Comparison of ENCODE assay signal across 14 cellular contexts in the genomic region with DNA sequence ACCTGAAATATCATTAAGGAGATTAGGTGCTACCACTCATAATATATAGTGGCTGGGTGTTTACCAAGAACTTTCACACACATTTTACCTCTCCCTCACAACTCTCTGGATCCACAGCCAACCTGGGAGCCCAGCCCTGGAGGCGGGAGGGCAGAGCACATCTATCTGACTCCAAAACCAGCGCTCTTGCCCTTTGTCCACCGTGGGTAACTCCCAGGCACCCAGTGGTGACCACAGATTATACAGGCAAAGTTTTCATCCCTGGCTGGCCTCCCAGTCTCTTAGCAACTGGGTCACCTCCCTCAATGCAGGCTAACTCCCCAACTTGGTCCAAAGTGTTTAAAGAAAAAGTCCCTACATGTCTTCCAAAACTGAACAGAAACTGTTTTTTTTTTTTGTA. TPM values are rescaled to one million over a fixed set of nuclear protein-coding genes. Genes with fewer than 3 reads are reported as not detected.
A peak's percentile ranks its signal among the peaks of the same experiment; 100 is the strongest.
DNase-seq lines count a peak whose midpoint lies in the region; ATAC-seq and TF ChIP-seq lines count a peak whose summit lies in the region.
"Had no signal": no experiment of that assay in that cellular context is flagged by ENCODE, and none has a peak within 500 bp of the region (broad histone marks: within the 10 kb centered on the region; RNA-seq: fewer than 3 reads in every experiment).

No MANE protein-coding gene starts in this region.

- no peaks in the 10 kb centered on the region for H3K36me3 Mint-ChIP-seq in stimulated activated memory B cell treated with anti-CD40 and anti-IgM and Interleukin-4, amounts not matched to agents 10 μg/mL and 1 μg/mL and 100 μg/mL, for 72 hours
- no peaks in the 10 kb centered on the region for H3K36me3 Mint-ChIP-seq in activated CD8-positive, alpha-beta memory T cell treated with anti-CD3 and anti-CD28 coated beads, Interleukin-2, amount 10 ng/mL, durations not matched to agents 7 days and 5 days

- H3K36me3 ChIP-seq in HEK293 (ENCODE audit: control insufficient read depth in 2 of 2, insufficient read depth in 1 of 2, low read length in 2 of 2) (peaks cover 0 to 11% of the 10 kb centered on the region in 2 experiments; a peak in 1 of 3 replicates), adrenal gland (replicated peaks in 1 of 2) (peaks cover 0 to 5% of the 10 kb centered on the region in 2 donors), left lung (peaks cover 0 to 7% of the 10 kb centered on the region in 2 donors)
- H3K36me3 ChIP-seq: cardiac muscle cell had no signal

- TF ChIP-seq POLR2A in adrenal gland (IDR thresholded peaks at IDR 0.05) = no peak

- H3K4me3 ChIP-seq in HEK293 (ENCODE audit: low read depth, low read length) (no peak overlapping the region), adrenal gland (no peak overlapping the region), left lung (no peak overlapping the region)
- H3K4me3 ChIP-seq: cardiac muscle cell had no signal

- H3K9me3 Mint-ChIP-seq in stimulated activated memory B cell treated with anti-CD40 and anti-IgM and Interleukin-4, amounts not matched to agents 10 μg/mL and 1 μg/mL and 100 μg/mL, for 72 hours = no peaks in the 10 kb centered on the region
- H3K9me3 Mint-ChIP-seq in activated CD8-positive, alpha-beta memory T cell treated with anti-CD3 and anti-CD28 coated beads, Interleukin-2, amount 10 ng/mL, durations not matched to agents 7 days and 5 days (ENCODE audit: low read depth) = no peaks in the 10 kb centered on the region
- H3K9me3 Mint-ChIP-seq: activated T-helper 2 cell treated with anti-CD3 and anti-CD28 coated beads, Interferon-gamma antibody, Interleukin-2, Interleukin-4, amounts not matched to agents 10 μg/mL and 5 μg/mL and 100 μg/mL, durations not matched to agents 14 hours and 24 hours and 36 hours; stimulated activated naive CD8-positive, alpha-beta T cell treated with anti-CD3 and anti-CD28 coated beads, Interleukin-15, Interleukin-2, amounts not matched to agents 100 ng/mL and 50 ng/mL, for 24 hours had no signal

- POLR2A ChIA-PET in HEK293 (lab: Yijun Ruan, JAX) = no interaction called here

- no peak overlapping the region for H3K4me3 Mint-ChIP-seq in stimulated activated memory B cell treated with anti-CD40 and anti-IgM and Interleukin-4, amounts not matched to agents 10 μg/mL and 1 μg/mL and 100 μg/mL, for 72 hours
- H3K4me3 Mint-ChIP-seq in activated CD8-positive, alpha-beta memory T cell treated with anti-CD3 and anti-CD28 coated beads, Interleukin-2, amount 10 ng/mL, durations not matched to agents 7 days and 5 days = no peak overlapping the region
- H3K4me3 Mint-ChIP-seq: stimulated activated naive CD8-positive, alpha-beta T cell treated with anti-CD3 and anti-CD28 coated beads, Interleukin-15, Interleukin-2, amounts not matched to agents 100 ng/mL and 50 ng/mL, for 24 hours had no signal

- peaks cover 46% of the 10 kb centered on the region for H3K4me1 Mint-ChIP-seq in stimulated activated memory B cell treated with anti-CD40 and anti-IgM and Interleukin-4, amounts not matched to agents 10 μg/mL and 1 μg/mL and 100 μg/mL, for 72 hours
- peaks cover 10% of the 10 kb centered on the region for H3K4me1 Mint-ChIP-seq in activated CD8-positive, alpha-beta memory T cell treated with anti-CD3 and anti-CD28 coated beads, Interleukin-2, amount 10 ng/mL, durations not matched to agents 7 days and 5 days

- no peaks in the 10 kb centered on the region for H3K27me3 Mint-ChIP-seq in stimulated activated memory B cell treated with anti-CD40 and anti-IgM and Interleukin-4, amounts not matched to agents 10 μg/mL and 1 μg/mL and 100 μg/mL, for 72 hours
- peaks cover 19% of the 10 kb centered on the region for H3K27me3 Mint-ChIP-seq in activated CD8-positive, alpha-beta memory T cell treated with anti-CD3 and anti-CD28 coated beads, Interleukin-2, amount 10 ng/mL, durations not matched to agents 7 days and 5 days

- TF ChIP-seq CTCF in HEK293 (tag by site-specific recombination; IDR thresholded peaks at IDR 0.05) = no peak
- no peak for TF ChIP-seq CTCF in adrenal gland (IDR thresholded peaks at IDR 0.05)
- TF ChIP-seq CTCF in left lung (IDR thresholded peaks at IDR 0.05) = no peak

- no peaks in the 10 kb centered on the region for H3K4me1 ChIP-seq in HEK293 (ENCODE audit: control insufficient read depth, insufficient read depth, low read length)
- peaks cover 53 to 56% of the 10 kb centered on the region in 2 donors for H3K4me1 ChIP-seq in adrenal gland (replicated peaks in 1 of 2)
- H3K4me1 ChIP-seq in left lung = peaks cover 21 to 59% of the 10 kb centered on the region in 2 donors

- H3K27me3 ChIP-seq in adrenal gland = no peaks in the 10 kb centered on the region
- no peaks in the 10 kb centered on the region for H3K27me3 ChIP-seq in left lung
- H3K27me3 ChIP-seq: cardiac muscle cell had no signal

- H3K27ac ChIP-seq in HEK293 (ENCODE audit: extremely low read depth, low read depth, low read length) = no peak overlapping the region
- H3K27ac ChIP-seq in adrenal gland = peak overlapping the region in 3 of 5 donors; percentile 57 to 85 (median 74)
- H3K27ac ChIP-seq in left lung = no peak overlapping the region
- H3K27ac ChIP-seq: cardiac muscle cell had no signal

- intact Hi-C loops in adrenal gland (cut with DNase I) = loop anchor here in 1 of 2 donors (5.0 kb wide), 1 partner anchor 51 kb away; no protein-coding TSS in a partner anchor
- intact Hi-C loops in left lung (cut with DNase I) = no loop called here

- ATAC-seq in left lung = no peak
- no peak for ATAC-seq in stimulated activated memory B cell treated with anti-CD40 and anti-IgM and Interleukin-4, amounts not matched to agents 10 μg/mL and 1 μg/mL and 100 μg/mL, for 72 hours
- no peak for ATAC-seq in SK-N-SH treated with all-trans-retinoic acid at 6 μM for 48 hours
- no peak for ATAC-seq in activated CD8-positive, alpha-beta memory T cell treated with anti-CD3 and anti-CD28 coated beads, Interleukin-2, amount 10 ng/mL, durations not matched to agents 7 days and 5 days
- ATAC-seq in GM21529 (IDR thresholded peaks at IDR 0.05; ENCODE audit: unreplicated experiment) = no peak
- ATAC-seq in GM21528 (IDR thresholded peaks at IDR 0.05; ENCODE audit: low FRiP score, unreplicated experiment) = no peak

- DNase-seq in adrenal gland (peak in 3 of 7 donors; percentile 45 to 54 (median 46)), left lung (peak; percentile 20 to 37)
- DNase-seq in activated CD8-positive, alpha-beta memory T cell treated with anti-CD3 and anti-CD28 coated beads, Interleukin-2, amount 10 ng/mL, durations not matched to agents 7 days and 5 days = no peak
- DNase-seq: activated CD4-positive, alpha-beta T cell treated with anti-CD3 and anti-CD28 coated beads for 48 hours; hippocampal formation; NCI-H2081 treated with DMSO at 0.1 percent for 48 hours had no signal

- WGBS in adrenal gland, 4 donors = 60 to 89% (median 72%) methylated on average over 3 of the region's 3 CpGs

- H3K9me3 ChIP-seq in HEK293 (ENCODE audit: control insufficient read depth, insufficient read depth, low read depth, low read length) = no peaks in the 10 kb centered on the region
- no peaks in the 10 kb centered on the region for H3K9me3 ChIP-seq in adrenal gland (replicated peaks in 1 of 3)
- no peaks in the 10 kb centered on the region for H3K9me3 ChIP-seq in left lung

- peak overlapping the region; percentile 62 for H3K27ac Mint-ChIP-seq in stimulated activated memory B cell treated with anti-CD40 and anti-IgM and Interleukin-4, amounts not matched to agents 10 μg/mL and 1 μg/mL and 100 μg/mL, for 72 hours
- H3K27ac Mint-ChIP-seq in activated CD8-positive, alpha-beta memory T cell treated with anti-CD3 and anti-CD28 coated beads, Interleukin-2, amount 10 ng/mL, durations not matched to agents 7 days and 5 days = no peak overlapping the region
- H3K27ac Mint-ChIP-seq: activated T-helper 2 cell treated with anti-CD3 and anti-CD28 coated beads, Interferon-gamma antibody, Interleukin-2, Interleukin-4, amounts not matched to agents 10 μg/mL and 5 μg/mL and 100 μg/mL, durations not matched to agents 14 hours and 24 hours and 36 hours; stimulated activated naive CD8-positive, alpha-beta T cell treated with anti-CD3 and anti-CD28 coated beads, Interleukin-15, Interleukin-2, amounts not matched to agents 100 ng/mL and 50 ng/mL, for 24 hours had no signal

- CTCF ChIA-PET in HEK293 (lab: Yijun Ruan, JAX) = no interaction called here
- CTCF ChIA-PET in activated CD8-positive, alpha-beta memory T cell treated with anti-CD3 and anti-CD28 coated beads, Interleukin-2, amount 10 ng/mL, durations not matched to agents 7 days and 5 days (lab: Charles Lee) = no interaction called here

TF ChIP-seq in HEK293, 187 proteins besides CTCF, POLR2A, EP300 and RAD21:
- TF ChIP-seq FEZF1 (tag by site-specific recombination; IDR thresholded peaks at IDR 0.05) (no peak), WT1 (tag by site-specific recombination; IDR thresholded peaks at IDR 0.05) (0 out of 2 replicates have a peak, but pooled peaks have one; percentile 13)

TF ChIP-seq in SK-N-SH treated with all-trans-retinoic acid at 6 μM for 48 hours, 23 proteins besides CTCF, POLR2A, EP300 and RAD21 (continues in another document):
- TF ChIP-seq GLIS3 (CRISPR knock-in tag; IDR thresholded peaks at IDR 0.05) (no peak), RARB (CRISPR knock-in tag; IDR thresholded peaks at IDR 0.05) (no peak), ZFP3 (CRISPR knock-in tag; IDR thresholded peaks at IDR 0.05) (no peak), BACH2 (CRISPR knock-in tag; IDR thresholded peaks at IDR 0.05; ENCODE audit: borderline replicate concordance) (no peak), CSDC2 (CRISPR knock-in tag; IDR thresholded peaks at IDR 0.05) (no peak), TOX (CRISPR knock-in tag; IDR thresholded peaks at IDR 0.05; ENCODE audit: borderline replicate concordance) (no peak)

RNA-seq across cellular contexts. Expression of gene PAQR7, which starts 2.4 kb away (rescaled TPM):
- 10 to 100 TPM; 31.1 to 71.8 (median 40.9) TPM for total RNA-seq in adrenal gland
- 10 to 100 TPM; 19.9 to 26.1 (median 20.6) TPM for polyA plus RNA-seq in adrenal gland
- 10 to 100 TPM; 11.3 to 15.9 TPM for total RNA-seq in left lung
- total RNA-seq in activated CD8-positive, alpha-beta memory T cell treated with anti-CD3 and anti-CD28 coated beads, Interleukin-2, amount 10 ng/mL, durations not matched to agents 7 days and 5 days = 1 to 10 TPM; 2.2 to 5.0 TPM

RNA-seq across cellular contexts. Expression of gene AUNIP, which starts 13.9 kb away (rescaled TPM):
- 1 to 10 TPM in 2 of 8 donors, under 1 TPM in 6; 0.24 to 1.5 (median 0.75) TPM for total RNA-seq in adrenal gland
- polyA plus RNA-seq in adrenal gland = 1 to 10 TPM in 1 of 3 donors, under 1 TPM in 2; 0.56 to 1.2 (median 0.74) TPM
- 1 to 10 TPM in 1 of 2 donors, under 1 TPM in 1; 0.97 to 1.2 TPM for total RNA-seq in left lung
- 1 to 10 TPM; 8.1 to 9.8 TPM for total RNA-seq in activated CD8-positive, alpha-beta memory T cell treated with anti-CD3 and anti-CD28 coated beads, Interleukin-2, amount 10 ng/mL, durations not matched to agents 7 days and 5 days

RNA-seq across cellular contexts. Expression of gene STMN1, which starts 33.1 kb away (rescaled TPM):
- total RNA-seq in adrenal gland (10 to 100 TPM in 7 of 8 donors, 1 to 10 TPM in 1; 7.9 to 59.5 (median 20.7) TPM), left lung (100 to 1,000 TPM in 1 of 2 donors, 10 to 100 TPM in 1; 50.7 to 126 TPM)
- polyA plus RNA-seq in adrenal gland = 10 to 100 TPM; 32.6 to 88.7 (median 37.6) TPM
- total RNA-seq in activated CD8-positive, alpha-beta memory T cell treated with anti-CD3 and anti-CD28 coated beads, Interleukin-2, amount 10 ng/mL, durations not matched to agents 7 days and 5 days = 100 to 1,000 TPM; 548 to 626 TPM

RNA-seq across cellular contexts. Expression of gene MTFR1L, which starts 53.4 kb away (rescaled TPM):
- total RNA-seq in adrenal gland (100 to 1,000 TPM; 116 to 285 (median 184) TPM), left lung (10 to 100 TPM; 44.5 to 45.0 TPM)
- 100 to 1,000 TPM; 157 to 298 (median 284) TPM for polyA plus RNA-seq in adrenal gland
- 10 to 100 TPM; 28.9 to 31.2 TPM for total RNA-seq in activated CD8-positive, alpha-beta memory T cell treated with anti-CD3 and anti-CD28 coated beads, Interleukin-2, amount 10 ng/mL, durations not matched to agents 7 days and 5 days

Comparison
In these comparisons a context has a peak if more than half of its experiments do, and no peak if none do; other contexts are left out.
1. H3K27ac ChIP-seq: peak in adrenal gland (3 of 5); none in HEK293 (single experiment) and left lung (0 of 2).
2. RNA of gene STMN1, which starts 33.1 kb away (total RNA-seq): 548 to 626 TPM in activated CD8-positive, alpha-beta memory T cell treated with anti-CD3 and anti-CD28 coated beads, Interleukin-2, amount 10 ng/mL, durations not matched to agents 7 days and 5 days; 50.7 to 126 TPM in left lung and 7.9 to 59.5 TPM in adrenal gland; every median in the first group is over 4 times any median in the second.